ENCODE assay signal across 8 cellular contexts in the genomic region with DNA sequence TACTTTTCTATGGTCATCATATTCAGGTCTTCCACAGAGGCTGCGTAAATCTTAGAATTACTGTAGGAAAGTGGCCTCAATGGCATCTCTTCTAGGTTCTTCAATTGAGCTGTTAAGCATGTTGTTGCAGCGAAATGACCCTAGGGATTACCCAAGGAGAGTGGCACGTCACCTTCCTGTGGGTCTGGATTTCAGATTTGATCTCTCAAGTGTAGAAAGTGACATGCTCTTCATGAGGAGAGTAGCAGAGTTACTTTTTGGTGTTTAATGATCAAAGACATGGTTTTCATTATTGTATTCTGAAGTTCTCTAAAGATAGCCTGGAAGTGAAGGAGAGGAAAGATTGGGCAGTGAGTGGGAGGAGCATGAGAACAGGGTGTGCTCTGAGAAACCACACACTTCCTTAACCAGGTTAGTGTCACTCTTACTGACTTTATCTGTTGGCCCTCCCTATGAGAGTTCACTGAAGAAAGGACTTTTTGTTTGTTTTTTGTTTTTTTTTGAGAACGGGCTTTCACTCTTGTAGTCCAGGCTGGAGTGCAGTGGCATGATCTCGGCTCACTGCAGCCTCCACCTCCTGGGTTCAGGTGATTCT.
DNase-seq lines count a peak whose midpoint lies in the region; ATAC-seq, FAIRE-seq and TF ChIP-seq lines count a peak whose summit lies in the region.

No MANE protein-coding gene starts in this region.

- DNase-seq in NOMO-1 treated with DMSO at 0.1 percent for 48 hours (lab: John Stamatoyannopoulos, UW; ENCODE audit: unreplicated experiment) (peak; percentile 77), frontal cortex (ENCODE audit: low spot score in 2 of 2) (no peak), SW480 (ENCODE audit: low spot score) (no peak), hippocampal formation (lab: John Stamatoyannopoulos, UW) (no peak), hepatocyte (ENCODE audit: low spot score) (no peak)

- no peaks in the 10 kb centered on the region for H4K20me1 ChIP-seq in hepatocyte (ENCODE audit: insufficient read depth, poor library complexity, severe bottlenecking)

- no peak overlapping the region for H3K4me2 ChIP-seq in hepatocyte

- ATAC-seq in GM18867 (IDR thresholded peaks at IDR 0.05; ENCODE audit: unreplicated experiment) (peak; percentile 89), HG02623 (IDR thresholded peaks at IDR 0.05; ENCODE audit: unreplicated experiment) (peak; percentile 93)

- H3K36me3 ChIP-seq in muscle layer of duodenum (ENCODE audit: control insufficient read depth in 1 of 2, insufficient read depth in 2 of 2, low read length in 2 of 2) (peaks cover 0 to 6% of the 10 kb centered on the region in 2 donors), hepatocyte (replicated peaks; ENCODE audit: insufficient read depth, low read depth) (no peaks in the 10 kb centered on the region)

- no peak for TF ChIP-seq CTCF in hepatocyte (IDR thresholded peaks at IDR 0.05; ENCODE audit: poor library complexity)

- H3K79me2 ChIP-seq in hepatocyte, result peaks cover 34% of the 10 kb centered on the region

- H3K27ac ChIP-seq in muscle layer of duodenum (ENCODE audit: low read length) (peak overlapping the region; percentile 5), hepatocyte (no peak overlapping the region)

- H3K27me3 ChIP-seq in muscle layer of duodenum (ENCODE audit: low read depth, low read length) (no peaks in the 10 kb centered on the region), hepatocyte (no peaks in the 10 kb centered on the region)

- H2AFZ ChIP-seq in hepatocyte, result no peak overlapping the region

- H3K4me1 ChIP-seq in muscle layer of duodenum (ENCODE audit: control insufficient read depth in 1 of 2, insufficient read depth in 2 of 2, low read length in 2 of 2) (no peaks in the 10 kb centered on the region), hepatocyte (ENCODE audit: insufficient read depth) (no peaks in the 10 kb centered on the region)

- H3K4me3 ChIP-seq in muscle layer of duodenum (ENCODE audit: low read depth in 1 of 2, low read length in 2 of 2) (no peak overlapping the region), hepatocyte (no peak overlapping the region)

- H3K9me3 ChIP-seq in muscle layer of duodenum (ENCODE audit: control insufficient read depth in 1 of 2, low read length in 2 of 2), result no peaks in the 10 kb centered on the region
- H3K9me3 ChIP-seq in hepatocyte (ENCODE audit: low read depth), result no peaks in the 10 kb centered on the region

- no peaks in the 10 kb centered on the region for H3K9me2 ChIP-seq in hepatocyte (replicated peaks; ENCODE audit: insufficient read depth)

- 95% methylated on average over 5 of the region's 5 CpGs for WGBS in hepatocyte (ENCODE audit: low lambda C conversion rate, missing lambda C conversion rate)

- FAIRE-seq in frontal cortex (lab: Jason Lieb, UNC), result no peak
